In genomic region chr15:75198560-75199346, GRCh38 we compare ENCODE assay signal across 9 cellular contexts. TPM values are rescaled to one million over a fixed set of nuclear protein-coding genes. Genes with fewer than 3 reads are reported as not detected.
DNase-seq lines count a peak whose midpoint lies in the region; ATAC-seq and TF ChIP-seq lines count a peak whose summit lies in the region.
"Had no signal": no experiment of that assay in that cellular context is flagged by ENCODE, and none has a peak within 500 bp of the region (broad histone marks: within the 10 kb centered on the region; RNA-seq: fewer than 3 reads in every experiment).

No MANE protein-coding gene starts in this region.

- H3K4me3 ChIP-seq in cardiac muscle cell (no peak overlapping the region), heart left ventricle (no peak overlapping the region), thymus (ENCODE audit: low read length) (no peak overlapping the region), vagina (no peak overlapping the region), tibial artery (no peak overlapping the region)

- WGBS in heart left ventricle, 4 donors: 75 to 80% (median 79%) methylated on average over 3 of the region's 3 CpGs
- WGBS in thymus: 74% methylated on average over 3 of the region's 3 CpGs

- peaks cover 8% of the 10 kb centered on the region for H3K27me3 Mint-ChIP-seq in activated naive CD8-positive, alpha-beta T cell treated with anti-CD3 and anti-CD28 coated beads, Interleukin-2, amount 50 U/mL, for 24 hours

- intact Hi-C loops in heart left ventricle (cut with DNase I): no loop called here
- intact Hi-C loops in vagina (cut with DNase I): no loop called here
- intact Hi-C loops in tibial artery (cut with DNase I; ENCODE audit: low total_unique reads): no loop called here

- ATAC-seq in heart left ventricle (no peak), GM18873 (IDR thresholded peaks at IDR 0.05; ENCODE audit: low FRiP score, unreplicated experiment) (no peak)
- ATAC-seq in activated naive CD8-positive, alpha-beta T cell treated with anti-CD3 and anti-CD28 coated beads, Interleukin-2, amount 50 U/mL, for 24 hours: no peak

- H3K36me3 ChIP-seq in cardiac muscle cell: no peaks in the 10 kb centered on the region
- no peaks in the 10 kb centered on the region for H3K36me3 ChIP-seq in heart left ventricle
- no peaks in the 10 kb centered on the region for H3K36me3 ChIP-seq in thymus (ENCODE audit: control insufficient read depth, insufficient read depth)
- no peaks in the 10 kb centered on the region for H3K36me3 ChIP-seq in vagina
- H3K36me3 ChIP-seq in tibial artery: no peaks in the 10 kb centered on the region

- DNase-seq in cardiac muscle cell (ENCODE audit: low read depth in 1 of 2, low spot score in 1 of 2) (peak; percentile 34 to 73), heart left ventricle (no peak), NCI-H1436 (lab: John Stamatoyannopoulos, UW) (peak; percentile 92), vagina (ENCODE audit: extremely low spot score in 2 of 2) (no peak), tibial artery (no peak)
- peak; percentile 22 for DNase-seq in activated naive CD8-positive, alpha-beta T cell treated with anti-CD3 and anti-CD28 coated beads, Interleukin-2, amount 50 U/mL, for 24 hours

- H3K4me1 ChIP-seq in cardiac muscle cell (ENCODE audit: low read depth): peaks cover 43% of the 10 kb centered on the region
- peaks cover 0 to 64% (median 42%) of the 10 kb centered on the region in 12 donors for H3K4me1 ChIP-seq in heart left ventricle
- peaks cover 30% of the 10 kb centered on the region for H3K4me1 ChIP-seq in thymus (ENCODE audit: control insufficient read depth, insufficient read depth, low read length)
- H3K4me1 ChIP-seq in vagina: peaks cover 42% of the 10 kb centered on the region
- peaks cover 0 to 33% (median 27%) of the 10 kb centered on the region in 4 donors for H3K4me1 ChIP-seq in tibial artery

- no peak for TF ChIP-seq CTCF in cardiac muscle cell (IDR thresholded peaks at IDR 0.05; ENCODE audit: low read depth, low read length)
- TF ChIP-seq CTCF in heart left ventricle (IDR thresholded peaks at IDR 0.05): no peak
- TF ChIP-seq CTCF in vagina (IDR thresholded peaks at IDR 0.05): no peak
- no peak for TF ChIP-seq CTCF in tibial artery (IDR thresholded peaks at IDR 0.05)

- no peak overlapping the region for H3K27ac Mint-ChIP-seq in activated naive CD8-positive, alpha-beta T cell treated with anti-CD3 and anti-CD28 coated beads, Interleukin-2, amount 50 U/mL, for 24 hours

- H3K9me3 ChIP-seq in cardiac muscle cell (ENCODE audit: low read depth) (no peaks in the 10 kb centered on the region), heart left ventricle (no peaks in the 10 kb centered on the region), thymus (ENCODE audit: control insufficient read depth) (no peaks in the 10 kb centered on the region), vagina (no peaks in the 10 kb centered on the region), tibial artery (no peaks in the 10 kb centered on the region)

- no peaks in the 10 kb centered on the region for H3K9me3 Mint-ChIP-seq in activated naive CD8-positive, alpha-beta T cell treated with anti-CD3 and anti-CD28 coated beads, Interleukin-2, amount 50 U/mL, for 24 hours

- H3K27me3 ChIP-seq in cardiac muscle cell (no peaks in the 10 kb centered on the region), heart left ventricle (no peaks in the 10 kb centered on the region), thymus (ENCODE audit: control insufficient read depth, insufficient read depth) (no peaks in the 10 kb centered on the region), vagina (no peaks in the 10 kb centered on the region), tibial artery (no peaks in the 10 kb centered on the region)

- H3K27ac ChIP-seq in cardiac muscle cell: no peak overlapping the region
- H3K27ac ChIP-seq in heart left ventricle: peak overlapping the region in 1 of 12 donors; percentile 18
- peak overlapping the region; percentile 11 for H3K27ac ChIP-seq in thymus (ENCODE audit: low read depth)
- no peak overlapping the region for H3K27ac ChIP-seq in vagina
- no peak overlapping the region for H3K27ac ChIP-seq in tibial artery

- no peak overlapping the region for H3K4me3 Mint-ChIP-seq in activated naive CD8-positive, alpha-beta T cell treated with anti-CD3 and anti-CD28 coated beads, Interleukin-2, amount 50 U/mL, for 24 hours

- peaks cover 4% of the 10 kb centered on the region for H3K36me3 Mint-ChIP-seq in activated naive CD8-positive, alpha-beta T cell treated with anti-CD3 and anti-CD28 coated beads, Interleukin-2, amount 50 U/mL, for 24 hours (ENCODE audit: low read depth)

- no peak for TF ChIP-seq POLR2A in heart left ventricle (IDR thresholded peaks at IDR 0.05)
- no peak for TF ChIP-seq POLR2A in vagina (IDR thresholded peaks at IDR 0.05)

- H3K4me1 Mint-ChIP-seq in activated naive CD8-positive, alpha-beta T cell treated with anti-CD3 and anti-CD28 coated beads, Interleukin-2, amount 50 U/mL, for 24 hours: peaks cover 29% of the 10 kb centered on the region

RNA-seq across cellular contexts. Expression of gene C15orf39, which starts 2.9 kb away (rescaled TPM):
- total RNA-seq in cardiac muscle cell (28.9 and 35.1 TPM in 2 replicates), heart left ventricle (10 to 100 TPM in 8 of 9 donors, 1 to 10 TPM in 1; 10.0 to 26.1 (median 13.9) TPM), vagina (20.9 TPM)
- polyA plus RNA-seq in cardiac muscle cell (8.6 and 12.8 TPM in 2 replicates), heart left ventricle (10 to 100 TPM in 1 of 2 donors, 1 to 10 TPM in 1; 6.5 to 11.9 TPM), thymus (7.0 TPM)
- polyA plus RNA-seq: neural cell had no signal

RNA-seq across cellular contexts. Expression of gene GOLGA6C, which starts 59.4 kb away (rescaled TPM):
- total RNA-seq in cardiac muscle cell (0.07 and 0.09 TPM in 2 replicates), heart left ventricle (not detected), vagina (not detected)
- polyA plus RNA-seq in cardiac muscle cell (not detected in 2 replicates), heart left ventricle (not detected), thymus (0.05 TPM)
- polyA plus RNA-seq: neural cell had no signal

Comparison
In these comparisons a context has a peak if more than half of its experiments do, and no peak if none do; other contexts are left out.
1. DNase-seq: peak in cardiac muscle cell (2 of 2), NCI-H1436 (single experiment) and activated naive CD8-positive, alpha-beta T cell treated with anti-CD3 and anti-CD28 coated beads, Interleukin-2, amount 50 U/mL, for 24 hours (single experiment); none in heart left ventricle (0 of 5), vagina (0 of 2) and tibial artery (0 of 2).